In genomic region chr22:38748487-38749136, GRCh38 we compare ENCODE assay signal across 18 cellular contexts. TPM values are rescaled to one million over a fixed set of nuclear protein-coding genes. Genes with fewer than 3 reads are reported as not detected.
DNase-seq lines count a peak whose midpoint lies in the region; ATAC-seq and TF ChIP-seq lines count a peak whose summit lies in the region.
"Had no signal": no experiment of that assay in that cellular context is flagged by ENCODE, and none has a peak within 500 bp of the region (broad histone marks: within the 10 kb centered on the region; RNA-seq: fewer than 3 reads in every experiment).

No MANE protein-coding gene starts in this region.

- no peaks in the 10 kb centered on the region for H3K9me3 Mint-ChIP-seq in activated naive CD4-positive, alpha-beta T cell treated with anti-CD3 and anti-CD28 coated beads, Interleukin-2, amount 10 ng/mL, durations not matched to agents 7 days and 5 days
- no peaks in the 10 kb centered on the region for H3K9me3 Mint-ChIP-seq in activated naive CD4-positive, alpha-beta T cell treated with anti-CD3 and anti-CD28 coated beads, Interleukin-2, amount 50 U/mL, for 72 hours
- H3K9me3 Mint-ChIP-seq in activated T-helper 17 cell treated with anti-CD3 and anti-CD28 coated beads, Interleukin-2, amount 50 U/mL, for 72 hours, result no peaks in the 10 kb centered on the region
- H3K9me3 Mint-ChIP-seq: dendritic cell treated with granulocyte-macrophage colony-stimulating factor and Interleukin-4, amounts not matched to agents 40 ng/mL and 50 ng/mL, for 4 days had no signal

- H3K27ac Mint-ChIP-seq in activated naive CD4-positive, alpha-beta T cell treated with anti-CD3 and anti-CD28 coated beads, Interleukin-2, amount 10 ng/mL, durations not matched to agents 7 days and 5 days, result peak overlapping the region; percentile 62
- H3K27ac Mint-ChIP-seq in activated naive CD4-positive, alpha-beta T cell treated with anti-CD3 and anti-CD28 coated beads, Interleukin-2, amount 50 U/mL, for 72 hours, result peak overlapping the region in 1 of 2 donors; percentile 98
- H3K27ac Mint-ChIP-seq in activated T-helper 17 cell treated with anti-CD3 and anti-CD28 coated beads, Interleukin-2, amount 50 U/mL, for 72 hours, result peak overlapping the region; percentile 59
- H3K27ac Mint-ChIP-seq: dendritic cell treated with granulocyte-macrophage colony-stimulating factor and Interleukin-4, amounts not matched to agents 40 ng/mL and 50 ng/mL, for 4 days had no signal

- no peak for TF ChIP-seq CTCF in foreskin keratinocyte (conservative IDR thresholded peaks at IDR 0.05)

- no peak for DNase-seq in activated naive CD4-positive, alpha-beta T cell treated with anti-CD3 and anti-CD28 coated beads, Interleukin-2, amount 10 ng/mL, durations not matched to agents 7 days and 5 days
- no peak for DNase-seq in activated naive CD4-positive, alpha-beta T cell treated with anti-CD3 and anti-CD28 coated beads, Interleukin-2, amount 50 U/mL, for 72 hours (ENCODE audit: low spot score in 2 of 2)
- DNase-seq in foreskin keratinocyte (peak in 1 of 2 donors; percentile 45), superior temporal gyrus (ENCODE audit: extremely low spot score) (peak; percentile 10)
- DNase-seq: hippocampal formation; KBM-7; NCI-H1105 treated with DMSO at 0.1 percent for 48 hours; NCI-H2171; SJCRH30; stimulated activated CD4-positive, alpha-beta T cell treated with anti-CD3 and anti-CD28 coated beads, Interleukin-4, amount 100 ng/mL, for 4 hours; stimulated activated naive CD4-positive, alpha-beta T cell had no signal

- H3K27me3 ChIP-seq in foreskin keratinocyte, result no peaks in the 10 kb centered on the region
- H3K27me3 ChIP-seq: SJCRH30, vagina had no signal

- peaks cover 76% of the 10 kb centered on the region for H3K36me3 Mint-ChIP-seq in activated naive CD4-positive, alpha-beta T cell treated with anti-CD3 and anti-CD28 coated beads, Interleukin-2, amount 10 ng/mL, durations not matched to agents 7 days and 5 days
- H3K36me3 Mint-ChIP-seq in activated naive CD4-positive, alpha-beta T cell treated with anti-CD3 and anti-CD28 coated beads, Interleukin-2, amount 50 U/mL, for 72 hours, result peaks cover 25 to 37% of the 10 kb centered on the region in 2 donors
- H3K36me3 Mint-ChIP-seq in activated T-helper 17 cell treated with anti-CD3 and anti-CD28 coated beads, Interleukin-2, amount 50 U/mL, for 72 hours (ENCODE audit: low read depth), result peaks cover 100% of the 10 kb centered on the region

- no peak overlapping the region for H3K4me3 Mint-ChIP-seq in activated naive CD4-positive, alpha-beta T cell treated with anti-CD3 and anti-CD28 coated beads, Interleukin-2, amount 10 ng/mL, durations not matched to agents 7 days and 5 days
- H3K4me3 Mint-ChIP-seq in activated T-helper 17 cell treated with anti-CD3 and anti-CD28 coated beads, Interleukin-2, amount 50 U/mL, for 72 hours, result no peak overlapping the region
- H3K4me3 Mint-ChIP-seq: dendritic cell treated with granulocyte-macrophage colony-stimulating factor and Interleukin-4, amounts not matched to agents 40 ng/mL and 50 ng/mL, for 4 days had no signal

- H3K27me3 Mint-ChIP-seq in activated naive CD4-positive, alpha-beta T cell treated with anti-CD3 and anti-CD28 coated beads, Interleukin-2, amount 10 ng/mL, durations not matched to agents 7 days and 5 days, result no peaks in the 10 kb centered on the region
- no peaks in the 10 kb centered on the region for H3K27me3 Mint-ChIP-seq in activated T-helper 17 cell treated with anti-CD3 and anti-CD28 coated beads, Interleukin-2, amount 50 U/mL, for 72 hours
- H3K27me3 Mint-ChIP-seq: dendritic cell treated with granulocyte-macrophage colony-stimulating factor and Interleukin-4, amounts not matched to agents 40 ng/mL and 50 ng/mL, for 4 days had no signal

- ATAC-seq in activated naive CD4-positive, alpha-beta T cell treated with anti-CD3 and anti-CD28 coated beads, Interleukin-2, amount 50 U/mL, for 72 hours, result no peak
- no peak for ATAC-seq in activated T-helper 17 cell treated with anti-CD3 and anti-CD28 coated beads, Interleukin-2, amount 50 U/mL, for 72 hours (replicated peaks)
- ATAC-seq in foreskin keratinocyte (peak; percentile 50), GM21515 (IDR thresholded peaks at IDR 0.05; ENCODE audit: unreplicated experiment) (no peak), GM21528 (IDR thresholded peaks at IDR 0.05; ENCODE audit: low FRiP score, unreplicated experiment) (no peak), SK-N-SH treated with all-trans-retinoic acid at 6 μM for 48 hours (no peak)
- ATAC-seq: sciatic nerve had no signal

- CTCF ChIA-PET in activated naive CD4-positive, alpha-beta T cell treated with anti-CD3 and anti-CD28 coated beads, Interleukin-2, amount 10 ng/mL, durations not matched to agents 7 days and 5 days (lab: Charles Lee), result no interaction called here

- H3K4me1 ChIP-seq in foreskin keratinocyte, result peaks cover 16% of the 10 kb centered on the region

- no peak overlapping the region for H3K27ac ChIP-seq in foreskin keratinocyte
- H3K27ac ChIP-seq: SJCRH30, vagina had no signal

- peaks cover 70% of the 10 kb centered on the region for H3K4me1 Mint-ChIP-seq in activated naive CD4-positive, alpha-beta T cell treated with anti-CD3 and anti-CD28 coated beads, Interleukin-2, amount 10 ng/mL, durations not matched to agents 7 days and 5 days
- peaks cover 14% of the 10 kb centered on the region for H3K4me1 Mint-ChIP-seq in activated T-helper 17 cell treated with anti-CD3 and anti-CD28 coated beads, Interleukin-2, amount 50 U/mL, for 72 hours

TF ChIP-seq in SK-N-SH treated with all-trans-retinoic acid at 6 μM for 48 hours, 23 proteins besides CTCF, POLR2A, EP300 and RAD21 (continues in another document):
- TF ChIP-seq CSDC2 (CRISPR knock-in tag; IDR thresholded peaks at IDR 0.05) (no peak), ZNF8 (CRISPR knock-in tag; IDR thresholded peaks at IDR 0.05) (no peak), PPARA (CRISPR knock-in tag; IDR thresholded peaks at IDR 0.05; ENCODE audit: borderline replicate concordance) (no peak), POU6F1 (CRISPR knock-in tag; IDR thresholded peaks at IDR 0.05; ENCODE audit: borderline replicate concordance, low read depth) (no peak), TCF4 (CRISPR knock-in tag; IDR thresholded peaks at IDR 0.05; ENCODE audit: borderline replicate concordance) (no peak), ZC3H10 (CRISPR knock-in tag; IDR thresholded peaks at IDR 0.05) (no peak)
- TF ChIP-seq, protein P1, sequence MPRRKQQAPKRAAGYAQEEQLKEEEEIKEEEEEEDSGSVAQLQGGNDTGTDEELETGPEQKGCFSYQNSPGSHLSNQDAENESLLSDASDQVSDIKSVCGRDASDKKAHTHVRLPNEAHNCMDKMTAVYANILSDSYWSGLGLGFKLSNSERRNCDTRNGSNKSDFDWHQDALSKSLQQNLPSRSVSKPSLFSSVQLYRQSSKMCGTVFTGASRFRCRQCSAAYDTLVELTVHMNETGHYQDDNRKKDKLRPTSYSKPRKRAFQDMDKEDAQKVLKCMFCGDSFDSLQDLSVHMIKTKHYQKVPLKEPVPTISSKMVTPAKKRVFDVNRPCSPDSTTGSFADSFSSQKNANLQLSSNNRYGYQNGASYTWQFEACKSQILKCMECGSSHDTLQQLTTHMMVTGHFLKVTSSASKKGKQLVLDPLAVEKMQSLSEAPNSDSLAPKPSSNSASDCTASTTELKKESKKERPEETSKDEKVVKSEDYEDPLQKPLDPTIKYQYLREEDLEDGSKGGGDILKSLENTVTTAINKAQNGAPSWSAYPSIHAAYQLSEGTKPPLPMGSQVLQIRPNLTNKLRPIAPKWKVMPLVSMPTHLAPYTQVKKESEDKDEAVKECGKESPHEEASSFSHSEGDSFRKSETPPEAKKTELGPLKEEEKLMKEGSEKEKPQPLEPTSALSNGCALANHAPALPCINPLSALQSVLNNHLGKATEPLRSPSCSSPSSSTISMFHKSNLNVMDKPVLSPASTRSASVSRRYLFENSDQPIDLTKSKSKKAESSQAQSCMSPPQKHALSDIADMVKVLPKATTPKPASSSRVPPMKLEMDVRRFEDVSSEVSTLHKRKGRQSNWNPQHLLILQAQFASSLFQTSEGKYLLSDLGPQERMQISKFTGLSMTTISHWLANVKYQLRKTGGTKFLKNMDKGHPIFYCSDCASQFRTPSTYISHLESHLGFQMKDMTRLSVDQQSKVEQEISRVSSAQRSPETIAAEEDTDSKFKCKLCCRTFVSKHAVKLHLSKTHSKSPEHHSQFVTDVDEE (CRISPR knock-in tag; IDR thresholded peaks at IDR 0.05), result no peak

RNA-seq across cellular contexts. Expression of gene SUN2, which starts 7.2 kb away (rescaled TPM):
- 100 to 1,000 TPM; 142 to 241 TPM for total RNA-seq in activated naive CD4-positive, alpha-beta T cell treated with anti-CD3 and anti-CD28 coated beads, Interleukin-2, amount 50 U/mL, for 72 hours
- 100 to 1,000 TPM; 193 to 216 TPM for total RNA-seq in activated T-helper 17 cell treated with anti-CD3 and anti-CD28 coated beads, Interleukin-2, amount 50 U/mL, for 72 hours
- 47.7 and 48.4 TPM in 2 replicates for total RNA-seq in foreskin keratinocyte
- 29.9 and 33.0 TPM in 2 replicates for polyA plus RNA-seq in foreskin keratinocyte

RNA-seq across cellular contexts. Expression of gene GTPBP1, which starts 42.9 kb away (rescaled TPM):
- total RNA-seq in activated naive CD4-positive, alpha-beta T cell treated with anti-CD3 and anti-CD28 coated beads, Interleukin-2, amount 50 U/mL, for 72 hours, result 100 to 1,000 TPM; 109 to 142 TPM
- total RNA-seq in activated T-helper 17 cell treated with anti-CD3 and anti-CD28 coated beads, Interleukin-2, amount 50 U/mL, for 72 hours, result 10 to 100 TPM; 70.6 to 92.3 TPM
- total RNA-seq in foreskin keratinocyte, result 27.5 and 33.2 TPM in 2 replicates
- polyA plus RNA-seq in foreskin keratinocyte, result 13.1 and 13.5 TPM in 2 replicates

RNA-seq across cellular contexts. Expression of gene DNAL4, which starts 45.3 kb away (rescaled TPM):
- 1 to 10 TPM; 5.2 to 7.8 TPM for total RNA-seq in activated naive CD4-positive, alpha-beta T cell treated with anti-CD3 and anti-CD28 coated beads, Interleukin-2, amount 50 U/mL, for 72 hours
- 1 to 10 TPM; 5.0 to 5.2 TPM for total RNA-seq in activated T-helper 17 cell treated with anti-CD3 and anti-CD28 coated beads, Interleukin-2, amount 50 U/mL, for 72 hours
- total RNA-seq in foreskin keratinocyte, result 14.0 and 16.3 TPM in 2 replicates
- polyA plus RNA-seq in foreskin keratinocyte, result 16.7 and 18.8 TPM in 2 replicates

RNA-seq across cellular contexts. Expression of gene JOSD1, which starts 47.9 kb away (rescaled TPM):
- 10 to 100 TPM; 70.0 to 79.0 TPM for total RNA-seq in activated naive CD4-positive, alpha-beta T cell treated with anti-CD3 and anti-CD28 coated beads, Interleukin-2, amount 50 U/mL, for 72 hours
- 100 to 1,000 TPM in 1 of 2 donors, 10 to 100 TPM in 1; 80.1 to 104 TPM for total RNA-seq in activated T-helper 17 cell treated with anti-CD3 and anti-CD28 coated beads, Interleukin-2, amount 50 U/mL, for 72 hours
- 52.3 and 55.9 TPM in 2 replicates for total RNA-seq in foreskin keratinocyte
- 30.6 and 32.4 TPM in 2 replicates for polyA plus RNA-seq in foreskin keratinocyte
